Comparison of ENCODE assay signal across 10 cellular contexts in the genomic region with DNA sequence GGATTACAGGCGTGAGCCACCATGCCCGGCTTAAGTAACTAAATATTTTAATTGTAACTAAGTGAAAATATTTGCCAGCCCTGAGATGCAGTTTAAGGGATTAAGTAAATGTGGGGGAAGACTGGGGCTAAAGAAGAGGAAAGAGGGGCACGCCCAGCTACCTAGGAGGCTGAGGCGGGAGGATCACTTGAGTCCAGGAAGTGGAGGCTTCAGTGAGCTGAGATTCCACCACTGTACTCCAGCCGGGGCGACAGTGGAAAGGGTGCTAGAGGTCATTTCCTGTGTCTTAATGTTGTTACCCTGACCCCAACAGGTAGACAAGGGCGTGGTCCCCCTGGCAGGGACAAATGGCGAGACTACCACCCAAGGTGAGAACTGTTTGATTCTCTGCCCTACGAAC. TPM values are rescaled to one million over a fixed set of nuclear protein-coding genes. Genes with fewer than 3 reads are reported as not detected.
DNase-seq lines count a peak whose midpoint lies in the region; ATAC-seq and TF ChIP-seq lines count a peak whose summit lies in the region.
"Had no signal": no experiment of that assay in that cellular context is flagged by ENCODE, and none has a peak within 500 bp of the region (broad histone marks: within the 10 kb centered on the region; RNA-seq: fewer than 3 reads in every experiment).

No MANE protein-coding gene starts in this region.

- H3K9ac ChIP-seq in mammary epithelial cell (ENCODE audit: insufficient read depth, low read length): no peak overlapping the region

- peaks cover 20% of the 10 kb centered on the region for H3K36me3 Mint-ChIP-seq in CD4-positive, CD25-positive, alpha-beta regulatory T cell

- BruUV-seq in mammary epithelial cell (replicated peaks; lab: Mats Ljungman, UMichigan): no TSS peak

- peak overlapping the region; percentile 78 to 98 (median 88) for H3K4me3 Mint-ChIP-seq in CD4-positive, CD25-positive, alpha-beta regulatory T cell

- H4K20me1 ChIP-seq in mammary epithelial cell (ENCODE audit: insufficient read depth, low read length): peaks cover 10% of the 10 kb centered on the region

- peaks cover 68% of the 10 kb centered on the region for H3K79me2 ChIP-seq in mammary epithelial cell (ENCODE audit: insufficient read depth, low read length)

- no peak for DNase-seq in CD4-positive, CD25-positive, alpha-beta regulatory T cell
- DNase-seq in LNCaP clone FGC (ENCODE audit: low read depth) (no peak), mammary epithelial cell (no peak), psoas muscle (no peak), GM13977 (ENCODE audit: low spot score) (no peak), inferior parietal cortex (ENCODE audit: extremely low spot score) (no peak), NCI-H128 (lab: John Stamatoyannopoulos, UW; ENCODE audit: unreplicated experiment) (no peak)
- no peak for DNase-seq in stimulated activated CD4-positive, alpha-beta T cell treated with anti-CD3 and anti-CD28 coated beads, Interleukin-15, amount 100 ng/mL, for 24 hours
- DNase-seq: cortex of kidney had no signal

- in situ Hi-C loops in mammary epithelial cell (cut with MboI; ENCODE audit: low sequenced_read_pairs in 2 of 2): no loop called here
- in situ Hi-C loops in GM13977 (cut with MboI; ENCODE audit: low pct_unique_long_range_greater_than_20kb, low sequenced_read_pairs, unreplicated experiment): no loop called here

- H3K4me1 ChIP-seq in CD4-positive, CD25-positive, alpha-beta regulatory T cell (ENCODE audit: control insufficient read depth, insufficient read depth, low read length, poor library complexity, severe bottlenecking): peaks cover 51% of the 10 kb centered on the region
- H3K4me1 ChIP-seq in mammary epithelial cell (ENCODE audit: insufficient read depth, low read length) (peaks cover 39% of the 10 kb centered on the region), psoas muscle (peaks cover 40% of the 10 kb centered on the region)

- H3K4me1 Mint-ChIP-seq in CD4-positive, CD25-positive, alpha-beta regulatory T cell: peaks cover 8 to 51% (median 26%) of the 10 kb centered on the region in 4 donors

- ATAC-seq in CD4-positive, CD25-positive, alpha-beta regulatory T cell (ENCODE audit: low read depth in 2 of 2): no peak
- ATAC-seq in psoas muscle: no peak
- ATAC-seq: sciatic nerve had no signal

- peak overlapping the region; percentile 77 to 88 (median 80) for H3K27ac Mint-ChIP-seq in CD4-positive, CD25-positive, alpha-beta regulatory T cell

- H3K27ac ChIP-seq in CD4-positive, CD25-positive, alpha-beta regulatory T cell (ENCODE audit: insufficient read depth, low read length, poor library complexity, severe bottlenecking): peak overlapping the region; percentile 93
- H3K27ac ChIP-seq in mammary epithelial cell (ENCODE audit: insufficient read depth, low read depth, low read length): no peak overlapping the region
- peak overlapping the region; percentile 99 for H3K27ac ChIP-seq in psoas muscle

- peaks cover 44% of the 10 kb centered on the region for H3K36me3 ChIP-seq in CD4-positive, CD25-positive, alpha-beta regulatory T cell (ENCODE audit: control insufficient read depth, insufficient read depth, low read length)
- H3K36me3 ChIP-seq in mammary epithelial cell (ENCODE audit: insufficient read depth, low read length): peaks cover 51% of the 10 kb centered on the region
- H3K36me3 ChIP-seq in psoas muscle (ENCODE audit: insufficient read depth in 1 of 2, low read depth in 1 of 2): peaks cover 13 to 70% of the 10 kb centered on the region in 2 donors

- no peak overlapping the region for H2AFZ ChIP-seq in mammary epithelial cell (ENCODE audit: low read depth, low read length)

- 86% methylated on average over 9 of the region's 9 CpGs for WGBS in mammary epithelial cell (ENCODE audit: low coverage, missing lambda C conversion rate)
- 62 to 80% (median 69%) methylated on average over 9 of the region's 9 CpGs for WGBS in psoas muscle, 3 donors

- CTCF ChIA-PET in mammary epithelial cell (lab: Charles Lee; ENCODE audit: low non-redundant PET): no interaction called here

- H3K4me2 ChIP-seq in mammary epithelial cell (ENCODE audit: insufficient read depth, low read depth, low read length): peak overlapping the region; percentile 59

- TF ChIP-seq CTCF in LNCaP clone FGC (IDR thresholded peaks at IDR 0.05; ENCODE audit: control insufficient read depth, extremely low read depth, insufficient read depth) (no peak), mammary epithelial cell (conservative IDR thresholded peaks at IDR 0.05 in 1 of 2, IDR thresholded peaks at IDR 0.05 in 1 of 2; ENCODE audit: extremely low read depth in 1 of 2, insufficient read depth in 1 of 2, low read depth in 1 of 2, low read length in 2 of 2) (no peak), psoas muscle (IDR thresholded peaks at IDR 0.05) (no peak), GM13977 (IDR thresholded peaks at IDR 0.05; ENCODE audit: extremely low read depth, insufficient read depth, missing control alignments) (no peak)

- no peaks in the 10 kb centered on the region for H3K9me3 ChIP-seq in CD4-positive, CD25-positive, alpha-beta regulatory T cell (ENCODE audit: control insufficient read depth in 2 of 2, low read length in 2 of 2)
- H3K9me3 ChIP-seq in mammary epithelial cell (replicated peaks; ENCODE audit: insufficient read depth, low read length): no peaks in the 10 kb centered on the region
- no peaks in the 10 kb centered on the region for H3K9me3 ChIP-seq in psoas muscle

- peaks cover 8% of the 10 kb centered on the region for H3K27me3 Mint-ChIP-seq in CD4-positive, CD25-positive, alpha-beta regulatory T cell

- H3K9me3 Mint-ChIP-seq in CD4-positive, CD25-positive, alpha-beta regulatory T cell: no peaks in the 10 kb centered on the region

- dilution Hi-C loops in mammary epithelial cell (cut with HindIII; ENCODE audit: low sequenced_read_pairs): no loop called here

- H3K27me3 ChIP-seq in CD4-positive, CD25-positive, alpha-beta regulatory T cell (ENCODE audit: control insufficient read depth, insufficient read depth, low read length): no peaks in the 10 kb centered on the region
- H3K27me3 ChIP-seq in mammary epithelial cell (ENCODE audit: insufficient read depth, low read length) (no peaks in the 10 kb centered on the region), psoas muscle (ENCODE audit: insufficient read depth in 3 of 3, low read length in 2 of 3) (no peaks in the 10 kb centered on the region)

- H3K4me3 ChIP-seq in CD4-positive, CD25-positive, alpha-beta regulatory T cell (ENCODE audit: low read depth, low read length): no peak overlapping the region
- H3K4me3 ChIP-seq in LNCaP clone FGC (ENCODE audit: low read depth, low read length) (peak overlapping the region; percentile 98; the same call in 1 of the 2 replicates), mammary epithelial cell (replicated peaks in 1 of 3; ENCODE audit: insufficient read depth in 1 of 3, low read depth in 2 of 3, low read length in 3 of 3) (peak overlapping the region in 1 of 3 experiments; percentile 17), psoas muscle (peak overlapping the region; percentile 91)

- intact Hi-C loops in mammary epithelial cell (cut with micrococcal nuclease): loop anchor here (2.0 to 10.0 kb wide), 4 partner anchors 56 to 566 kb away; a partner anchor contains a TSS
- intact Hi-C loops in psoas muscle (cut with DNase I): loop anchor here in 1 of 2 donors (10.0 kb wide), 1 partner anchor 56 kb away; a partner anchor contains a TSS

RNA-seq across cellular contexts. Expression of a gene that starts 2.8 kb away (rescaled TPM):
- total RNA-seq in CD4-positive, CD25-positive, alpha-beta regulatory T cell: 430 TPM
- 1,000 to 10,000 TPM; 1,129 to 1,243 (median 1,151) TPM for polyA plus RNA-seq in CD4-positive, CD25-positive, alpha-beta regulatory T cell
- 1,000 to 10,000 TPM in 1 of 2 donors, 100 to 1,000 TPM in 1; 758 to 2,329 TPM for total RNA-seq in mammary epithelial cell
- polyA plus RNA-seq in mammary epithelial cell: 2,512 TPM
- 3,207 TPM for polyA minus RNA-seq in mammary epithelial cell
- total RNA-seq in psoas muscle: 1,000 to 10,000 TPM; 5,088 to 7,531 (median 6,001) TPM
- over 10,000 TPM in 1 of 3 donors, 1,000 to 10,000 TPM in 2; 4,532 to 12,458 (median 6,880) TPM for polyA plus RNA-seq in psoas muscle

RNA-seq across cellular contexts. Expression of a gene that starts 7.5 kb away (rescaled TPM):
- 97.0 TPM for total RNA-seq in CD4-positive, CD25-positive, alpha-beta regulatory T cell
- 100 to 1,000 TPM; 232 to 289 (median 262) TPM for polyA plus RNA-seq in CD4-positive, CD25-positive, alpha-beta regulatory T cell
- total RNA-seq in mammary epithelial cell (100 to 1,000 TPM; 125 to 221 TPM), psoas muscle (10 to 100 TPM; 38.1 to 64.5 (median 58.5) TPM)
- polyA plus RNA-seq in mammary epithelial cell (193 TPM), psoas muscle (100 to 1,000 TPM in 2 of 3 donors, 10 to 100 TPM in 1; 79.1 to 172 (median 130) TPM)
- polyA minus RNA-seq in mammary epithelial cell: 303 TPM

RNA-seq across cellular contexts. Expression of a gene that starts 23.4 kb away (rescaled TPM):
- total RNA-seq in CD4-positive, CD25-positive, alpha-beta regulatory T cell: 0.42 TPM
- polyA plus RNA-seq in CD4-positive, CD25-positive, alpha-beta regulatory T cell: under 1 TPM in 1 of 4 donors, not detected in 3; 0.29 TPM
- total RNA-seq in mammary epithelial cell (under 1 TPM in 1 of 2 donors, not detected in 1; 0.73 TPM), psoas muscle (1 to 10 TPM in 1 of 4 donors, under 1 TPM in 3; 0.32 to 1.0 (median 0.51) TPM)
- polyA plus RNA-seq in mammary epithelial cell (0.05 TPM), psoas muscle (1 to 10 TPM in 2 of 3 donors, under 1 TPM in 1; 0.76 to 1.6 (median 1.5) TPM)
- not detected for polyA minus RNA-seq in mammary epithelial cell

RNA-seq across cellular contexts. Expression of a gene that starts 27.7 kb away (rescaled TPM):
- 121 TPM for total RNA-seq in CD4-positive, CD25-positive, alpha-beta regulatory T cell
- 100 to 1,000 TPM; 245 to 319 (median 297) TPM for polyA plus RNA-seq in CD4-positive, CD25-positive, alpha-beta regulatory T cell
- total RNA-seq in mammary epithelial cell (10 to 100 TPM in 1 of 2 donors, 1 to 10 TPM in 1; 9.5 to 25.8 TPM), psoas muscle (100 to 1,000 TPM in 1 of 4 donors, 10 to 100 TPM in 3; 47.1 to 156 (median 60.2) TPM)
- polyA plus RNA-seq in mammary epithelial cell (16.3 TPM), psoas muscle (10 to 100 TPM; 24.8 to 96.2 (median 81.4) TPM)
- 19.2 TPM for polyA minus RNA-seq in mammary epithelial cell

RNA-seq across cellular contexts. Expression of a gene that starts 37.3 kb away (rescaled TPM):
- total RNA-seq in CD4-positive, CD25-positive, alpha-beta regulatory T cell: not detected
- not detected for polyA plus RNA-seq in CD4-positive, CD25-positive, alpha-beta regulatory T cell
- total RNA-seq in mammary epithelial cell (not detected), psoas muscle (1 to 10 TPM in 1 of 4 donors, under 1 TPM in 3; 0.17 to 1.9 (median 0.23) TPM)
- polyA plus RNA-seq in mammary epithelial cell (0.15 TPM), psoas muscle (under 1 TPM; 0.13 to 0.62 (median 0.17) TPM)
- polyA minus RNA-seq in mammary epithelial cell: not detected
- total RNA-seq: sciatic nerve had no signal
